21 cellular contexts compared by ENCODE assay signal in genomic region chr1:202561240-202561639, GRCh38.
DNase-seq lines count a peak whose midpoint lies in the region; ATAC-seq, FAIRE-seq and TF ChIP-seq lines count a peak whose summit lies in the region.
"Had no signal": no experiment of that assay in that cellular context is flagged by ENCODE, and none has a peak within 500 bp of the region (broad histone marks: within the 10 kb centered on the region; RNA-seq: fewer than 3 reads in every experiment).

No MANE protein-coding gene starts in this region.

- no peak for TF ChIP-seq EP300 in esophagus muscularis mucosa (IDR thresholded peaks at IDR 0.05)

- H3K27ac ChIP-seq in heart left ventricle (peak overlapping the region in 7 of 12 donors; percentile 5 to 78 (median 19)), heart right ventricle (peak overlapping the region in 2 of 10 donors; percentile 32 to 33), esophagus muscularis mucosa (replicated peaks in 1 of 4) (peak overlapping the region; percentile 68 to 84 (median 80)), rectal smooth muscle tissue (ENCODE audit: low read depth, low read length) (peak overlapping the region; percentile 76), uterus (peak overlapping the region; percentile 87 to 100)

- 32 to 43% (median 40%) methylated on average over 1 of the region's 1 CpG for WGBS in heart left ventricle, 4 donors
- 32 to 48% methylated on average over 1 of the region's 1 CpG for WGBS in heart right ventricle, 2 donors
- WGBS in esophagus muscularis mucosa, result 51% methylated on average over 1 of the region's 1 CpG

- TF ChIP-seq POLR2A in heart left ventricle (IDR thresholded peaks at IDR 0.05) (no peak), esophagus muscularis mucosa (IDR thresholded peaks at IDR 0.05; ENCODE audit: low read depth) (no peak), uterus (IDR thresholded peaks at IDR 0.05) (no peak)

- H3K36me3 ChIP-seq in heart left ventricle (peaks cover 0 to 59% (median 31%) of the 10 kb centered on the region in 9 donors), heart right ventricle (peaks cover 0 to 47% (median 14%) of the 10 kb centered on the region in 9 donors), esophagus muscularis mucosa (peaks cover 0 to 44% (median 17%) of the 10 kb centered on the region in 4 donors), rectal smooth muscle tissue (ENCODE audit: control insufficient read depth, insufficient read depth, low read length) (peaks cover 7% of the 10 kb centered on the region), uterus (no peaks in the 10 kb centered on the region)

- no peak overlapping the region for H3K4me3 ChIP-seq in heart left ventricle
- H3K4me3 ChIP-seq in heart right ventricle, result no peak overlapping the region
- no peak overlapping the region for H3K4me3 ChIP-seq in esophagus muscularis mucosa
- H3K4me3 ChIP-seq in rectal smooth muscle tissue (ENCODE audit: low read length), result no peak overlapping the region
- no peak overlapping the region for H3K4me3 ChIP-seq in uterus
- H3K4me3 ChIP-seq: K562, MG63 had no signal

- H3K9me3 ChIP-seq in heart left ventricle (no peaks in the 10 kb centered on the region), heart right ventricle (no peaks in the 10 kb centered on the region), esophagus muscularis mucosa (no peaks in the 10 kb centered on the region), uterus (no peaks in the 10 kb centered on the region)
- H3K9me3 ChIP-seq: MG63 had no signal

- intact Hi-C loops in heart left ventricle (cut with DNase I) (loop anchor here in 3 of 10 donors (5.0 to 10.0 kb wide), 3 partner anchors 46 to 56 kb away; no protein-coding TSS in a partner anchor), heart right ventricle (cut with DNase I) (loop anchor here in 2 of 10 donors (10.0 kb wide), 2 partner anchors 46 to 66 kb away; no protein-coding TSS in a partner anchor), esophagus muscularis mucosa (cut with DNase I) (no loop called here), uterus (cut with DNase I; ENCODE audit: low total_unique reads) (no loop called here)

- H3K27me3 ChIP-seq in heart left ventricle, result no peaks in the 10 kb centered on the region
- H3K27me3 ChIP-seq in heart right ventricle, result no peaks in the 10 kb centered on the region
- H3K27me3 ChIP-seq in esophagus muscularis mucosa, result no peaks in the 10 kb centered on the region
- no peaks in the 10 kb centered on the region for H3K27me3 ChIP-seq in rectal smooth muscle tissue (ENCODE audit: control insufficient read depth, insufficient read depth, low read length)
- no peaks in the 10 kb centered on the region for H3K27me3 ChIP-seq in uterus
- H3K27me3 ChIP-seq: MG63 had no signal

- no peak for FAIRE-seq in frontal cortex (lab: Jason Lieb, UNC)
- FAIRE-seq: HTR-8/SVneo, K562, RCC 7860 had no signal

- H3K4me1 ChIP-seq in heart left ventricle (peaks cover 0 to 91% (median 32%) of the 10 kb centered on the region in 12 donors), heart right ventricle (peaks cover 7 to 91% (median 35%) of the 10 kb centered on the region in 9 donors), esophagus muscularis mucosa (peaks cover 77 to 100% (median 96%) of the 10 kb centered on the region in 4 donors), rectal smooth muscle tissue (ENCODE audit: control insufficient read depth, insufficient read depth, low read length) (peaks cover 47% of the 10 kb centered on the region), uterus (peaks cover 23 to 28% of the 10 kb centered on the region in 2 donors)

- no peak for TF ChIP-seq CTCF in heart left ventricle (IDR thresholded peaks at IDR 0.05)
- TF ChIP-seq CTCF in heart right ventricle (IDR thresholded peaks at IDR 0.05), result no peak
- TF ChIP-seq CTCF in esophagus muscularis mucosa (IDR thresholded peaks at IDR 0.05), result no peak
- TF ChIP-seq CTCF in uterus (IDR thresholded peaks at IDR 0.05), result no peak

- DNase-seq in heart left ventricle, result no peak
- no peak for DNase-seq in heart right ventricle
- DNase-seq in esophagus muscularis mucosa (ENCODE audit: extremely low spot score), result no peak
- DNase-seq in uterus, result no peak
- DNase-seq in frontal cortex (ENCODE audit: low spot score in 2 of 2), result no peak
- no peak for DNase-seq in cerebellum (ENCODE audit: low spot score)
- DNase-seq: Calu3, DMS79 treated with DMSO at 0.1 percent for 48 hours, MG63, NCI-H1048, NCI-H1417, NCI-H1694, NCI-H2081, NCI-H2227 treated with DMSO at 0.1 percent for 48 hours, NCI-H526 treated with DMSO at 0.1 percent for 48 hours had no signal

- H3K9ac ChIP-seq in rectal smooth muscle tissue (ENCODE audit: low read length), result no peak overlapping the region

- ATAC-seq in heart left ventricle (no peak), heart right ventricle (no peak), GM19023 (IDR thresholded peaks at IDR 0.05; ENCODE audit: unreplicated experiment) (no peak)
- ATAC-seq: HCT116, K562 had no signal
